Comparison of ENCODE assay signal across 9 cellular contexts in the genomic region with DNA sequence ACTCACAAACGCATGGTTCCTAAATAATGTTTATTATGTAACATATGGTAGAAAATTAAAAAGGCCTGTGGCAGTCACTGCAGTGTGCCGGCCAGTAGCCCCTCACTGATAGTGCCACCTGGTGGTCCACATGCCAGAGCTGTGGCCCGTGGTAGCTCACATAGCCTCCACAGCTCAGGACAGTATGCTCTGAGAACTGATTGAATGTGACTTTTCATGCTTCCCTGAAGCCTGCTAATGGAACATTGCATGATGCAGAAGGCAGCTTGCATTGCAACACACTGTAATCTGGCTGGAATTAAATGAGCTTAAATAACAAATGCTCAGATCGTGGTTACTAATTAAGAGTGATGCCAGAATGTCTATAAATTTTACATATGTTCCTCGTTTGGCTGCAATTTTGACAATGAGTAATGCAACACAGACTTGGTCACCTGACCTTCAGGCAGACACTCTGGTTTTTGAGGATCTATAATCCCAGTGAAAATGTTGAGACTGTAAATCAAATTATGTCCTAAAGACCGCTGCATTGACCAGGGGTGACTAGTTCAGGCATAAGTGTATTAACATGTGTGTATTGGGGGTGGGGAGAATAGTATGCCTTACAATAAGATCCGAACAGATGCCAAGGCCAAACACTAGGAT.
DNase-seq lines count a peak whose midpoint lies in the region; ATAC-seq and TF ChIP-seq lines count a peak whose summit lies in the region.
"Had no signal": no experiment of that assay in that cellular context is flagged by ENCODE, and none has a peak within 500 bp of the region (broad histone marks: within the 10 kb centered on the region; RNA-seq: fewer than 3 reads in every experiment).

No MANE protein-coding gene starts in this region.

- DNase-seq in ELR (ENCODE audit: low read depth) (peak; percentile 62), adipocyte (ENCODE audit: low read depth) (peak; percentile 95), right lobe of liver (no peak)
- no peak for DNase-seq in NK-92 treated with Interleukin-12 subunit alpha and Interleukin-12 subunit beta, amount 100 ng/mL, for 24 hours (lab: John Stamatoyannopoulos, UW)
- no peak for DNase-seq in activated CD4-positive, alpha-beta memory T cell treated with anti-CD3 and anti-CD28 coated beads for 36 hours
- DNase-seq: left lung had no signal

- ATAC-seq in HG03432 (IDR thresholded peaks at IDR 0.05; ENCODE audit: unreplicated experiment) (peak; percentile 45), right lobe of liver (peak in 3 of 4 donors; percentile 29 to 55 (median 34)), GM21526 (IDR thresholded peaks at IDR 0.05; ENCODE audit: low FRiP score, unreplicated experiment) (no peak), GM18511 (IDR thresholded peaks at IDR 0.05; ENCODE audit: unreplicated experiment) (no peak)
- ATAC-seq: left lung had no signal

- H3K27ac ChIP-seq in right lobe of liver = no peak overlapping the region
- H3K27ac ChIP-seq: left lung had no signal

- TF ChIP-seq POLR2A in right lobe of liver (IDR thresholded peaks at IDR 0.05) = no peak

- H3K4me1 ChIP-seq in adipocyte (ENCODE audit: control insufficient read depth, insufficient read depth, low read length) (peaks cover 14% of the 10 kb centered on the region), right lobe of liver (no peaks in the 10 kb centered on the region)
- H3K4me1 ChIP-seq: left lung had no signal

- no peak overlapping the region for H3K4me3 Mint-ChIP-seq in activated CD4-positive, alpha-beta memory T cell treated with anti-CD3 and anti-CD28 coated beads for 36 hours

- H3K9me3 Mint-ChIP-seq in activated CD4-positive, alpha-beta memory T cell treated with anti-CD3 and anti-CD28 coated beads for 36 hours = no peaks in the 10 kb centered on the region

- peak in 2 of 4 donors; percentile 14 to 18 for TF ChIP-seq CTCF in right lobe of liver (IDR thresholded peaks at IDR 0.05)

- H3K36me3 ChIP-seq in adipocyte (ENCODE audit: control insufficient read depth, insufficient read depth, low read length, severe bottlenecking) (no peaks in the 10 kb centered on the region), right lobe of liver (no peaks in the 10 kb centered on the region)
- H3K36me3 ChIP-seq: left lung had no signal

- H3K27me3 ChIP-seq in adipocyte (replicated peaks; ENCODE audit: control insufficient read depth, insufficient read depth, low read length) = no peaks in the 10 kb centered on the region
- H3K27me3 ChIP-seq in right lobe of liver = no peaks in the 10 kb centered on the region
- H3K27me3 ChIP-seq: left lung had no signal

- H3K36me3 Mint-ChIP-seq in activated CD4-positive, alpha-beta memory T cell treated with anti-CD3 and anti-CD28 coated beads for 36 hours = no peaks in the 10 kb centered on the region

- intact Hi-C loops in right lobe of liver (cut with DNase I) = no loop called here
- intact Hi-C loops in activated CD4-positive, alpha-beta memory T cell treated with anti-CD3 and anti-CD28 coated beads for 36 hours (cut with micrococcal nuclease) = no loop called here

- no peak overlapping the region for H3K4me3 ChIP-seq in adipocyte (ENCODE audit: low read length)
- H3K4me3 ChIP-seq in right lobe of liver = no peak overlapping the region
- H3K4me3 ChIP-seq: left lung had no signal

- H3K27ac Mint-ChIP-seq in activated CD4-positive, alpha-beta memory T cell treated with anti-CD3 and anti-CD28 coated beads for 36 hours = no peak overlapping the region

- H3K9me3 ChIP-seq in adipocyte (ENCODE audit: control insufficient read depth, low read length) (no peaks in the 10 kb centered on the region), right lobe of liver (no peaks in the 10 kb centered on the region)
- H3K9me3 ChIP-seq: left lung had no signal

- no peak overlapping the region for H3K9ac ChIP-seq in adipocyte (ENCODE audit: low read length)

- CTCF ChIA-PET in activated CD4-positive, alpha-beta memory T cell treated with anti-CD3 and anti-CD28 coated beads for 36 hours (lab: Charles Lee) = interaction anchor here (0.7 kb wide), 1 partner anchor 976 kb away, joined by 4 read pairs; no protein-coding TSS in a partner anchor

- POLR2A ChIA-PET in activated CD4-positive, alpha-beta memory T cell treated with anti-CD3 and anti-CD28 coated beads for 36 hours (lab: Charles Lee) = no interaction called here

- no peaks in the 10 kb centered on the region for H3K27me3 Mint-ChIP-seq in activated CD4-positive, alpha-beta memory T cell treated with anti-CD3 and anti-CD28 coated beads for 36 hours

- 46% methylated on average over 7 of the region's 7 CpGs for WGBS in right lobe of liver (ENCODE audit: insufficient coverage, low coverage, low lambda C conversion rate, missing lambda C conversion rate)

- no peaks in the 10 kb centered on the region for H3K4me1 Mint-ChIP-seq in activated CD4-positive, alpha-beta memory T cell treated with anti-CD3 and anti-CD28 coated beads for 36 hours (ENCODE audit: low read depth)

Comparison
In these comparisons a context has a peak if more than half of its experiments do, and no peak if none do; other contexts are left out.
1. DNase-seq: peak in ELR (single experiment) and adipocyte (single experiment); none in right lobe of liver (0 of 3), NK-92 treated with Interleukin-12 subunit alpha and Interleukin-12 subunit beta, amount 100 ng/mL, for 24 hours (single experiment) and activated CD4-positive, alpha-beta memory T cell treated with anti-CD3 and anti-CD28 coated beads for 36 hours (single experiment).
2. ATAC-seq: peak in HG03432 (single experiment) and right lobe of liver (3 of 4); none in GM21526 (single experiment) and GM18511 (single experiment).